In genomic region chr9:19464764-19465570, GRCh38 we compare ENCODE assay signal across 8 cellular contexts. TPM values are rescaled to one million over a fixed set of nuclear protein-coding genes. Genes with fewer than 3 reads are reported as not detected.
A peak's percentile ranks its signal among the peaks of the same experiment; 100 is the strongest.
DNase-seq lines count a peak whose midpoint lies in the region; ATAC-seq lines count a peak whose summit lies in the region.

No MANE protein-coding gene starts in this region.

- H3K4me3 Mint-ChIP-seq in activated CD4-positive, alpha-beta memory T cell treated with anti-CD3 and anti-CD28 coated beads for 36 hours: peak overlapping the region; percentile 72
- peak overlapping the region; percentile 94 for H3K4me3 Mint-ChIP-seq in memory B cell

- no peaks in the 10 kb centered on the region for H3K36me3 Mint-ChIP-seq in activated CD4-positive, alpha-beta memory T cell treated with anti-CD3 and anti-CD28 coated beads for 36 hours
- no peaks in the 10 kb centered on the region for H3K36me3 Mint-ChIP-seq in memory B cell

- H3K36me3 ChIP-seq in ectodermal cell (ENCODE audit: control insufficient read depth, insufficient read depth, low read length): no peaks in the 10 kb centered on the region

- no peaks in the 10 kb centered on the region for H3K27me3 ChIP-seq in ectodermal cell (ENCODE audit: control insufficient read depth, insufficient read depth, low read length, poor library complexity, severe bottlenecking)

- CTCF ChIA-PET in activated CD4-positive, alpha-beta memory T cell treated with anti-CD3 and anti-CD28 coated beads for 36 hours (lab: Charles Lee): interaction anchor here (0.6 to 3.8 kb wide), 75 partner anchors 9 to 1646 kb away, joined by 3 to 51 read pairs (median 4); partner anchors contain the start of genes ACER2, DENND4C and RRAGA

- POLR2A ChIA-PET in activated CD4-positive, alpha-beta memory T cell treated with anti-CD3 and anti-CD28 coated beads for 36 hours (lab: Charles Lee): interaction anchor here (1.2 to 1.3 kb wide), 2 partner anchors 13 to 85 kb away, joined by 3 to 4 read pairs; no protein-coding TSS in a partner anchor

- peak; percentile 51 to 59 for DNase-seq in NCI-H2081 (lab: John Stamatoyannopoulos, UW)
- DNase-seq in NCI-H2081 treated with DMSO at 0.1 percent for 48 hours (lab: John Stamatoyannopoulos, UW): no peak
- peak; percentile 63 for DNase-seq in NCI-H2107 (lab: John Stamatoyannopoulos, UW)
- DNase-seq in activated CD4-positive, alpha-beta memory T cell treated with anti-CD3 and anti-CD28 coated beads for 36 hours: peak; percentile 73
- DNase-seq in memory B cell (ENCODE audit: low spot score in 2 of 2): peak; percentile 66 to 84
- peak; percentile 48 to 57 (median 57) for DNase-seq in stimulated activated CD4-positive, alpha-beta T cell treated with anti-CD3 and anti-CD28 coated beads, TNF-alpha, amount 100 ng/mL, for 4 hours (ENCODE audit: low read depth in 3 of 3)

- H3K27me3 Mint-ChIP-seq in activated CD4-positive, alpha-beta memory T cell treated with anti-CD3 and anti-CD28 coated beads for 36 hours: no peaks in the 10 kb centered on the region
- no peaks in the 10 kb centered on the region for H3K27me3 Mint-ChIP-seq in memory B cell

- H3K27ac ChIP-seq in ectodermal cell (ENCODE audit: insufficient read depth, low read depth, low read length, poor library complexity, severe bottlenecking): no peak overlapping the region

- H3K4me1 Mint-ChIP-seq in activated CD4-positive, alpha-beta memory T cell treated with anti-CD3 and anti-CD28 coated beads for 36 hours (ENCODE audit: low read depth): peaks cover 7% of the 10 kb centered on the region
- H3K4me1 Mint-ChIP-seq in memory B cell: peaks cover 10% of the 10 kb centered on the region

- intact Hi-C loops in activated CD4-positive, alpha-beta memory T cell treated with anti-CD3 and anti-CD28 coated beads for 36 hours (cut with micrococcal nuclease): loop anchor here (5.0 kb wide), 1 partner anchor 457 kb away; no protein-coding TSS in a partner anchor

- ATAC-seq in HG02870 (IDR thresholded peaks at IDR 0.05; ENCODE audit: unreplicated experiment) (peak; percentile 91), memory B cell (ENCODE audit: low read depth) (peak; percentile 97)

- H3K9me3 Mint-ChIP-seq in activated CD4-positive, alpha-beta memory T cell treated with anti-CD3 and anti-CD28 coated beads for 36 hours: no peaks in the 10 kb centered on the region
- no peaks in the 10 kb centered on the region for H3K9me3 Mint-ChIP-seq in memory B cell

- no peak overlapping the region for H3K27ac Mint-ChIP-seq in activated CD4-positive, alpha-beta memory T cell treated with anti-CD3 and anti-CD28 coated beads for 36 hours
- H3K27ac Mint-ChIP-seq in memory B cell: no peak overlapping the region

- WGBS in ectodermal cell, 2 experiments: 19 to 21% methylated on average over 49 of the region's 49 CpGs

- H3K9me3 ChIP-seq in ectodermal cell (ENCODE audit: control insufficient read depth, low read length): no peaks in the 10 kb centered on the region

- H3K4me3 ChIP-seq in ectodermal cell (ENCODE audit: insufficient read depth, low read depth, low read length): peak overlapping the region; percentile 57

- H3K4me1 ChIP-seq in ectodermal cell (ENCODE audit: control insufficient read depth, insufficient read depth, low read length): no peaks in the 10 kb centered on the region

RNA-seq across cellular contexts. Expression of gene ACER2, which starts 56.2 kb away (rescaled TPM):
- total RNA-seq in activated CD4-positive, alpha-beta memory T cell treated with anti-CD3 and anti-CD28 coated beads for 36 hours: 1 to 10 TPM; 1.8 TPM
- 5.1 TPM for polyA plus RNA-seq in ectodermal cell (2013, experiment 1 of 4)
- 6.6 TPM for polyA plus RNA-seq in ectodermal cell (2013, experiment 2 of 4)
- polyA plus RNA-seq in ectodermal cell (2013, experiment 3 of 4): 4.8 TPM
- 6.5 TPM for polyA plus RNA-seq in ectodermal cell (2013, experiment 4 of 4)
